8 cellular contexts compared by ENCODE assay signal in genomic region chr19:19662866-19663291, GRCh38.
A peak's percentile ranks its signal among the peaks of the same experiment; 100 is the strongest.
DNase-seq lines count a peak whose midpoint lies in the region; ATAC-seq lines count a peak whose summit lies in the region.

No MANE protein-coding gene starts in this region.

- H3K27ac Mint-ChIP-seq in central memory CD8-positive, alpha-beta T cell (ENCODE audit: low read depth) = peak overlapping the region; percentile 100

- peaks cover 34% of the 10 kb centered on the region for H3K36me3 Mint-ChIP-seq in central memory CD8-positive, alpha-beta T cell (ENCODE audit: insufficient read depth)

- no peaks in the 10 kb centered on the region for H3K27me3 ChIP-seq in muscle layer of duodenum (ENCODE audit: low read depth, low read length)

- peak overlapping the region; percentile 89 for H3K4me3 Mint-ChIP-seq in central memory CD8-positive, alpha-beta T cell

- DNase-seq in NCI-H2171 treated with DMSO at 0.1 percent for 48 hours (lab: John Stamatoyannopoulos, UW) (peak; percentile 25), NCI-H2171 (lab: John Stamatoyannopoulos, UW) (no peak), NAMALWA (ENCODE audit: low spot score) (peak; percentile 72), HuH-7 (ENCODE audit: low spot score) (no peak), COR-L47 (lab: John Stamatoyannopoulos, UW) (no peak)
- DNase-seq in central memory CD8-positive, alpha-beta T cell (ENCODE audit: low spot score in 2 of 2) = no peak

- peaks cover 11 to 19% of the 10 kb centered on the region in 2 donors for H3K4me1 ChIP-seq in muscle layer of duodenum (ENCODE audit: control insufficient read depth in 1 of 2, insufficient read depth in 2 of 2, low read length in 2 of 2)

- H3K9me3 Mint-ChIP-seq in central memory CD8-positive, alpha-beta T cell = no peaks in the 10 kb centered on the region

- peak overlapping the region; percentile 78 to 94 for H3K4me3 ChIP-seq in muscle layer of duodenum (ENCODE audit: low read depth in 1 of 2, low read length in 2 of 2)

- no peaks in the 10 kb centered on the region for H3K27me3 Mint-ChIP-seq in central memory CD8-positive, alpha-beta T cell

- H3K36me3 ChIP-seq in muscle layer of duodenum (ENCODE audit: control insufficient read depth in 1 of 2, insufficient read depth in 2 of 2, low read length in 2 of 2) = peaks cover 9 to 18% of the 10 kb centered on the region in 2 donors

- H3K9me3 ChIP-seq in muscle layer of duodenum (ENCODE audit: control insufficient read depth in 1 of 2, low read length in 2 of 2) = no peaks in the 10 kb centered on the region

- H3K27ac ChIP-seq in muscle layer of duodenum (ENCODE audit: low read length) = peak overlapping the region; percentile 77

- no peak for ATAC-seq in central memory CD8-positive, alpha-beta T cell (replicated peaks; ENCODE audit: extremely low read depth, poor library complexity, severe bottlenecking)
- ATAC-seq in HG03442 (IDR thresholded peaks at IDR 0.05; ENCODE audit: unreplicated experiment) = no peak

- peaks cover 27% of the 10 kb centered on the region for H3K4me1 Mint-ChIP-seq in central memory CD8-positive, alpha-beta T cell

Comparison
In these comparisons a context has a peak if more than half of its experiments do, and no peak if none do; other contexts are left out.
1. DNase-seq: peak in NCI-H2171 treated with DMSO at 0.1 percent for 48 hours (single experiment) and NAMALWA (single experiment); none in NCI-H2171 (single experiment), central memory CD8-positive, alpha-beta T cell (0 of 2), HuH-7 (single experiment) and COR-L47 (single experiment).